ENCODE assay signal across 17 cellular contexts in the genomic region with DNA sequence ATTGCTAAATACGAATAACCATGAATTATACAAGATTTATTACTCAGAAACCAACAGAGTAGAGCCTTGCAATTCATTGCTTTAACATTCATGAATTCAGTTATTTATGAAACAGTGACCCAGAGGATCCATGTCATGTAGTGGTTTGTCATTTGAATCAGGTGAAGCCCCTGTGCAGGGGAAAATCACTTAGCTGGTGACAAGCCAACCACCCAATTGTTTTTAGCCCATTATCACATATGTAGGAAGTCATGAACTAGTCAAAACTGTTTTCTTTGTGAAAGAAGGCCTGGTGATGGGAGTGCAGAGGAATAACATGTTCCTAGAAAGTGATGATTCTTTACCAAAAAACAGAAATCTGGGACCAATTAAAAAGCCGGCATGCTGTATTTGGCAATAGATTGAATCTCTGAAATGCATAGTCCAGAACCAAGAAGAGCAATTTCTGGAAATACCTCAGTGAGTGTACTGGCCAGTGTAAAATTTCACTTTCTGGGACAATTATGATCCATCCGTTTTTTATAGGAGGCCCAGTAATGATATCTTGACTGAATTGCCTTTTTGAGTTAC.
"Had no signal": no experiment of that assay in that cellular context is flagged by ENCODE, and none has a peak within 500 bp of the region (broad histone marks: within the 10 kb centered on the region; RNA-seq: fewer than 3 reads in every experiment).

No MANE protein-coding gene starts in this region.

- H3K9me3 ChIP-seq: ascending aorta, uterus had no signal

- H3K36me3 ChIP-seq: uterus had no signal

- ATAC-seq: esophagus mucosa had no signal

- H3K4me3 ChIP-seq: ascending aorta, uterus had no signal

- H3K27me3 ChIP-seq: ascending aorta, uterus had no signal

- DNase-seq: activated CD4-positive, CD25-positive, alpha-beta regulatory T cell treated with anti-CD3 and anti-CD28 coated beads, Interleukin-2, amount 50 U/mL, for 72 hours; activated CD8-positive, alpha-beta memory T cell treated with anti-CD3 and anti-CD28 coated beads for 24 hours; activated CD8-positive, alpha-beta memory T cell treated with anti-CD3 and anti-CD28 coated beads, Interleukin-2, amount 50 U/mL, for 48 hours; activated effector memory CD4-positive, alpha-beta T cell treated with anti-CD3 and anti-CD28 coated beads, Interleukin-2, amount 50 U/mL, for 16 hours; activated naive CD4-positive, alpha-beta T cell treated with anti-CD3 and anti-CD28 coated beads, Interleukin-2, amount 50 U/mL, for 16 hours; activated T-cell treated with anti-CD3 and anti-CD28 coated beads, Interleukin-2, amount 50 U/mL, for 48 hours; cortex of kidney; effector CD4-positive, alpha-beta T cell; hypothalamus; midbrain; retina; stimulated activated naive CD4-positive, alpha-beta T cell; T-helper 2 cell; uterus had no signal

- H3K27ac ChIP-seq: uterus, VCaP had no signal
